ENCODE assay signal across 8 cellular contexts in genomic region chr11:3378426-3379423, GRCh38. TPM values are rescaled to one million over a fixed set of nuclear protein-coding genes. Genes with fewer than 3 reads are reported as not detected.
A peak's percentile ranks its signal among the peaks of the same experiment; 100 is the strongest.
DNase-seq lines count a peak whose midpoint lies in the region; ATAC-seq and TF ChIP-seq lines count a peak whose summit lies in the region.

ZNF195 (minus strand) TSS chr11:3379146; CDS start chr11:3379040, 106 bp downstream.

- ATAC-seq in HG02759 (IDR thresholded peaks at IDR 0.05; ENCODE audit: unreplicated experiment) (peak; percentile 99), Right ventricle myocardium superior (ENCODE audit: poor library complexity) (peak; percentile 100)

- intact Hi-C loops in Right ventricle myocardium superior (cut with DNase I): no loop called here

- H3K36me3 ChIP-seq in parathyroid adenoma (ENCODE audit: control insufficient read depth, insufficient read depth, low read length) (no peaks in the 10 kb centered on the region), tibial nerve (peaks cover 0 to 15% (median 0%) of the 10 kb centered on the region in 3 donors)

- H3K9me3 ChIP-seq in parathyroid adenoma (ENCODE audit: control insufficient read depth, low read length): no peaks in the 10 kb centered on the region
- H3K9me3 ChIP-seq in tibial nerve: no peaks in the 10 kb centered on the region

- H3K4me1 ChIP-seq in parathyroid adenoma (no peaks in the 10 kb centered on the region), tibial nerve (peaks cover 0 to 40% (median 2%) of the 10 kb centered on the region in 4 donors)

- peak within 1 kb of the TSS; percentile 56 for H3K27ac ChIP-seq in parathyroid adenoma
- H3K27ac ChIP-seq in tibial nerve: peak within 1 kb of the TSS in 3 of 4 donors; percentile 75 to 86 (median 82)

- H3K27me3 ChIP-seq in parathyroid adenoma (ENCODE audit: control insufficient read depth, insufficient read depth, low read length): no peaks in the 10 kb centered on the region
- no peaks in the 10 kb centered on the region for H3K27me3 ChIP-seq in tibial nerve

- no peak for TF ChIP-seq CTCF in GM12864 (IDR thresholded peaks at IDR 0.05; ENCODE audit: low read depth, low read length, missing control alignments)
- TF ChIP-seq CTCF in parathyroid adenoma (IDR thresholded peaks at IDR 0.05): no peak
- no peak for TF ChIP-seq CTCF in tibial nerve (IDR thresholded peaks at IDR 0.05)

- WGBS in tibial nerve, 2 donors: 0 to 1% methylated on average over 45 of the region's 54 CpGs

- H2AFZ ChIP-seq in parathyroid adenoma: peak within 1 kb of the TSS; percentile 95

- H3K4me3 ChIP-seq in GM12864 (ENCODE audit: low read depth, low read length): peak within 1 kb of the TSS; percentile 95
- H3K4me3 ChIP-seq in parathyroid adenoma (ENCODE audit: low read depth, low read length): peak within 1 kb of the TSS; percentile 77
- H3K4me3 ChIP-seq in tibial nerve: peak within 1 kb of the TSS; percentile 75 to 97 (median 82)

- no peaks in the 10 kb centered on the region for H3K79me2 ChIP-seq in parathyroid adenoma

- peak within 1 kb of the TSS; percentile 76 for H3K9ac ChIP-seq in parathyroid adenoma

- DNase-seq in GM12864 (ENCODE audit: low read depth) (peak; percentile 95), NCI-H1417 (lab: John Stamatoyannopoulos, UW) (peak; percentile 97 to 99 (median 98)), SW 1271 (lab: John Stamatoyannopoulos, UW) (peak; percentile 80 to 98), Right ventricle myocardium superior (peak; percentile 99), tibial nerve (ENCODE audit: low spot score in 2 of 2) (peak; percentile 99)
- DNase-seq in activated naive CD8-positive, alpha-beta T cell treated with anti-CD3 and anti-CD28 coated beads, Interleukin-2, amount 50 U/mL, for 16 hours (ENCODE audit: low read depth, low spot score): peak; percentile 99

- peak; percentile 72 to 78 for TF ChIP-seq EP300 in tibial nerve (IDR thresholded peaks at IDR 0.05)

- peak within 1 kb of the TSS; percentile 74 for H3K4me2 ChIP-seq in parathyroid adenoma (ENCODE audit: low read length)

- TF ChIP-seq POLR2A in tibial nerve (IDR thresholded peaks at IDR 0.05): peak; percentile 32 to 66

RNA-seq across cellular contexts. Expression of gene ZNF195, which starts in this region (rescaled TPM):
- 8.7 TPM for total RNA-seq in Right ventricle myocardium superior
- total RNA-seq in tibial nerve: 10 to 100 TPM; 12.2 to 31.6 (median 18.5) TPM

Comparison
In these comparisons a context has a peak if more than half of its experiments do, and no peak if none do; other contexts are left out.
1. Peak in every context shown above with its lines: DNase-seq, ATAC-seq, H3K4me3 ChIP-seq and H3K27ac ChIP-seq.